Comparison of ENCODE assay signal across 1 cellular context in genomic region chr22:28905433-28905832, GRCh38.
TF ChIP-seq lines count a peak whose summit lies in the region.

No MANE protein-coding gene starts in this region.

TF ChIP-seq in GM23338, 12 proteins besides CTCF, POLR2A, EP300 and RAD21:
- TF ChIP-seq REST (IDR thresholded peaks at IDR 0.05; ENCODE audit: unreplicated experiment): no peak
- no peak for TF ChIP-seq POLR2AphosphoS5 (IDR thresholded peaks at IDR 0.05; ENCODE audit: low read depth)
- no peak for TF ChIP-seq JUNB (IDR thresholded peaks at IDR 0.05; ENCODE audit: unreplicated experiment)
- TF ChIP-seq EZH2 (IDR thresholded peaks at IDR 0.05; ENCODE audit: low read depth, unreplicated experiment): no peak
- TF ChIP-seq CREB1 (CRISPR knock-in tag; IDR thresholded peaks at IDR 0.05; ENCODE audit: low read depth): no peak
- no peak for TF ChIP-seq ETS1 (IDR thresholded peaks at IDR 0.05)
- TF ChIP-seq ZNF331 (CRISPR knock-in tag; IDR thresholded peaks at IDR 0.05; ENCODE audit: low read depth): no peak
- TF ChIP-seq ZNF114 (CRISPR knock-in tag; IDR thresholded peaks at IDR 0.05): no peak
- no peak for TF ChIP-seq ZNF462 (CRISPR knock-in tag; IDR thresholded peaks at IDR 0.05)
- no peak for TF ChIP-seq NANOG (IDR thresholded peaks at IDR 0.05; ENCODE audit: borderline replicate concordance)
- TF ChIP-seq STAT1 (IDR thresholded peaks at IDR 0.05; ENCODE audit: unreplicated experiment): no peak
- no peak for TF ChIP-seq EZH2phosphoT487 (IDR thresholded peaks at IDR 0.05; ENCODE audit: unreplicated experiment)
